Comparison of ENCODE assay signal across 11 cellular contexts in the genomic region with DNA sequence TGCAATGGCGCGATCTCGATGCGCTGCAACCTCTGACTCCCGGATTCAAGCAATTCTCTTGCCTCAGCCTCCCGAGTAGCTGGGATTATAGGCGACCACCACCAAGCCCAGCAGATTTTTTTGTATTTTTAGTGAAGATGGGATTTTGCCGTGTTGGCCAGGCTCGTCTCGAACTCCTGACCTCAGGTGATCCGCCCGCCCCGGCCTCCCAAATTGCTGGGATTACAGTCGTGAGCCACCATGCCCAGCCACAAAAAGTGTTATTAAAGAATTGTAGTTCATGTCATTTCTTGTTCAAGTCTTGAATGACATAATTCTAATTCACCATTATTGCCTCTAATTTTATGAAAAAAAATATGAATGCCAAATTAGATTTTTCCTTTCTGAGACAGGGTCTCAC.
"Had no signal": no experiment of that assay in that cellular context is flagged by ENCODE, and none has a peak within 500 bp of the region (broad histone marks: within the 10 kb centered on the region; RNA-seq: fewer than 3 reads in every experiment).

No MANE protein-coding gene starts in this region.

- ATAC-seq: GM23338, HCT116 had no signal

- FAIRE-seq: H1, H54 had no signal

- H2AFZ ChIP-seq: GM23248, GM23338 had no signal

- H3K4me2 ChIP-seq: GM23338 had no signal

- H3K4me3 ChIP-seq: GM23248, GM23338, HAP-1 had no signal

- H3K9me3 Mint-ChIP-seq: GM23338, H9, HFFc6 had no signal

- H3K27ac Mint-ChIP-seq: GM23338 had no signal

- DNase-seq: GM23248, GOT3, H7, H9, HCEC 1CT, HFFc6 had no signal

- H3K27ac ChIP-seq: GM23248 had no signal

- H3K4me1 Mint-ChIP-seq: GM23338, H9 had no signal

- H3K4me3 Mint-ChIP-seq: GM23338, H9, HFFc6 had no signal

- H3K9ac ChIP-seq: GM23248 had no signal

- H3K9me3 ChIP-seq: HAP-1 had no signal
